ENCODE assay signal across 1 cellular context in the genomic region with DNA sequence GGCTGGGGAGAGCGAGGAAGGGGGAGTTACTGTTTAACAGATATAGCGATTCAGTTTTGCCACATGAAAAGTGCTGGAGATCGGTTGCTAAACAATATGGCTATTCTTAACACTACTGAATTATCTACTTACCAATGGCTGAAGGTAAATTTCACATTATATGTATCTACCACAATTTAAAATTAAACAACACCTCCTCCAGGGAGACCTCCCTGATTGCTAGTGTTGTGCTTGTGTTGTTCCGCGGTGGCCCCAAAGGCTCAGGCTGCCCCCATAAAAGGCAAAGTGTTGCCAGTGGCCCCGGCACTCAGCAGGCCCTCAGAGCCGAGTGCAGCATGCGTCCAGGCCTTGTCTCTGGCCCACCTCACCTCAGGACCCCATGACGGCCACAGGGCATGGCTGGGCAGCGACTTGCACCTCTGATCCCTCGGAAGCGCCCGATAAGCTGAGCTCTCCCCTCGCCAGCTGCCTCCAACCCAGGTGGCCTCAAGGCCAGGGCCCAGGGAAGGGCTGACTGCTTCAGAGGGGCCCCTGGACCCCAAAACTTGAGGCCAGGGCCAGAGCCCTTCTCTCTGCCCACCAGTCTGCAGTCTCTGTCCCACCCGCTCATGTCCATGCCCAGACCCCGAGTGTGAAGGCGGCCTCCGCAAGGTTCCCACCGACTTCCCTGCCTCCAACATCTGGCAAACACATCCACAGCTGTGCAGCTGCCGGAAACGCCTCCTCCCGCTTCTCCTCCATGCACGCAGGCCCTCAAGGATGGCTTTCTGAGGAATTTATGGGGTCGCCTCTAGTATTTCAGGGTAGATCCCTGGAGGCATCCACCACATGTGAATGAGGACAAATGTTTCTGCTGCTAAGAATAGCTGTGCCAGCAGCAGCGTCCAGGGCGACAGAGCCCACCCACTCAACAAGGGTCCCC.
TF ChIP-seq lines count a peak whose summit lies in the region.

No MANE protein-coding gene starts in this region.

TF ChIP-seq in HEK293, 187 proteins besides CTCF, POLR2A, EP300 and RAD21 (continued from another document):
- TF ChIP-seq, protein P1, sequence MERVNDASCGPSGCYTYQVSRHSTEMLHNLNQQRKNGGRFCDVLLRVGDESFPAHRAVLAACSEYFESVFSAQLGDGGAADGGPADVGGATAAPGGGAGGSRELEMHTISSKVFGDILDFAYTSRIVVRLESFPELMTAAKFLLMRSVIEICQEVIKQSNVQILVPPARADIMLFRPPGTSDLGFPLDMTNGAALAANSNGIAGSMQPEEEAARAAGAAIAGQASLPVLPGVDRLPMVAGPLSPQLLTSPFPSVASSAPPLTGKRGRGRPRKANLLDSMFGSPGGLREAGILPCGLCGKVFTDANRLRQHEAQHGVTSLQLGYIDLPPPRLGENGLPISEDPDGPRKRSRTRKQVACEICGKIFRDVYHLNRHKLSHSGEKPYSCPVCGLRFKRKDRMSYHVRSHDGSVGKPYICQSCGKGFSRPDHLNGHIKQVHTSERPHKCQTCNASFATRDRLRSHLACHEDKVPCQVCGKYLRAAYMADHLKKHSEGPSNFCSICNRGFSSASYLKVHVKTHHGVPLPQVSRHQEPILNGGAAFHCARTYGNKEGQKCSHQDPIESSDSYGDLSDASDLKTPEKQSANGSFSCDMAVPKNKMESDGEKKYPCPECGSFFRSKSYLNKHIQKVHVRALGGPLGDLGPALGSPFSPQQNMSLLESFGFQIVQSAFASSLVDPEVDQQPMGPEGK (tag by site-specific recombination; IDR thresholded peaks at IDR 0.05), result no peak
- no peak for TF ChIP-seq SCRT2 (tag by site-specific recombination; IDR thresholded peaks at IDR 0.05)
